In the genomic region with DNA sequence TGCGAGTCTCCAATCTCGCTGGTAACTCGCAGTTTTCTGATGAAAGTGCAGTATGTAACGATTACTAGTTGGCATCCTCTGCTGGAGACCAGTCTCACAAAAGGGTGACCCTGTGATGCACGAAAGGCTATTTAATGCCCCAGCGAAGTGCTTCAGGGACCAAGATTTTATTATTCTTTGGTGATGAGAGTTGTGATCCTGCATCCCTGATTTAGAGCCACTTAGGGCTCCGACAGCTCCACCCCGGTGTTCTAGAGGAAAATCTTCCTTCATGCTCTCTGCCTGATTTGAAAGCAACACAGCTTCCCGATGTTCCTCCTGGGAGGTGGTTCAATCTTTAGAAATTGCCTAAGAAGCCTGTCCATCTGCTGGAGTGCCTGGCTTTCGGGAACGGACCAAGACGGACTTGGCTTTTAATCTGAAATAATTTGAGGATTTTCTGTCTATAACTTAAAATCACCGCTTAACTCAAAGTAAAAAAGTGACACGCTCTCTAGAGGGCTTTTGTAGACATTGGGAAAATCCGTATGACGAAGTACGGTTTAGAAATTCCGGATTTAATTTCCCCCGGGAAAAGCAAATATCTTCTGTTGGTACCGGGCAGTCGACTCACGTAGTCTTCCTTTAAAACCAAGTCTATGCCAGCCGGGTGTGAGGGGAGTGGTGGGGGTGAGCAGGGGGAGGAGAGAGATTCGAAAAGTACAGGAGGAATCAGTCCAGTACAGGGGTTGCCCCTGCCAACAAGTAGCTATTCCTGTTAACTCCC, we compare ENCODE assay signal across 8 cellular contexts. TPM values are rescaled to one million over a fixed set of nuclear protein-coding genes. Genes with fewer than 3 reads are reported as not detected.
DNase-seq lines count a peak whose midpoint lies in the region; ATAC-seq and TF ChIP-seq lines count a peak whose summit lies in the region.

No MANE protein-coding gene starts in this region.

- no peaks in the 10 kb centered on the region for H3K9me2 ChIP-seq in OCI-LY1 (ENCODE audit: low read depth, low read length)

- peak overlapping the region; percentile 92 for H3K9ac ChIP-seq in OCI-LY1 (ENCODE audit: low read length)

- H3K79me2 ChIP-seq in OCI-LY1 (ENCODE audit: insufficient read depth, low read length) = peaks cover 9% of the 10 kb centered on the region

- no peak for TF ChIP-seq POLR2A in lower leg skin (IDR thresholded peaks at IDR 0.05)

- H3K4me3 ChIP-seq in OCI-LY1 (ENCODE audit: low read depth, low read length, poor library complexity, severe bottlenecking) = peak overlapping the region; percentile 78
- H3K4me3 ChIP-seq in lower leg skin (ENCODE audit: low read depth, poor library complexity, severe bottlenecking) = peak overlapping the region; percentile 55
- peak overlapping the region; percentile 88 for H3K4me3 ChIP-seq in thoracic aorta

- no peak; the same call in none of the 2 replicates for TF ChIP-seq CTCF in OCI-LY1 (IDR thresholded peaks at IDR 0.05; ENCODE audit: low read length)
- no peak for TF ChIP-seq CTCF in lower leg skin (IDR thresholded peaks at IDR 0.05)
- no peak for TF ChIP-seq CTCF in thoracic aorta (IDR thresholded peaks at IDR 0.05)

- H4K20me1 ChIP-seq in OCI-LY1 (ENCODE audit: insufficient read depth, low read length) = no peaks in the 10 kb centered on the region

- peaks cover 4% of the 10 kb centered on the region; the same call in 1 of the 2 replicates for H3F3A ChIP-seq in OCI-LY1 (ENCODE audit: insufficient read depth, low read length)

- DNase-seq in NCI-H82 (lab: John Stamatoyannopoulos, UW) (peak; percentile 62), NCI-H82 treated with DMSO at 0.1 percent for 48 hours (lab: John Stamatoyannopoulos, UW; ENCODE audit: unreplicated experiment) (no peak), lower leg skin (ENCODE audit: low spot score in 2 of 2) (no peak), thoracic aorta (ENCODE audit: low spot score) (no peak)

- peak overlapping the region; percentile 96 for H3K4me2 ChIP-seq in OCI-LY1 (ENCODE audit: low read length)

- H3K36me3 ChIP-seq in OCI-LY1 (ENCODE audit: insufficient read depth, low read length) (no peaks in the 10 kb centered on the region), thoracic aorta (no peaks in the 10 kb centered on the region)

- no peaks in the 10 kb centered on the region for H3K27me3 ChIP-seq in OCI-LY1 (ENCODE audit: insufficient read depth, low read length)
- no peaks in the 10 kb centered on the region for H3K27me3 ChIP-seq in thoracic aorta (replicated peaks; ENCODE audit: insufficient read depth)

- ATAC-seq in thoracic aorta (ENCODE audit: insufficient number of reproducible peaks, low FRiP score, low read depth) (peak; percentile 22), GM21528 (IDR thresholded peaks at IDR 0.05; ENCODE audit: low FRiP score, unreplicated experiment) (no peak), HG03045 (IDR thresholded peaks at IDR 0.05; ENCODE audit: unreplicated experiment) (no peak)

- intact Hi-C loops in lower leg skin (cut with DNase I; ENCODE audit: low total_unique reads) = no loop called here

- H3K27ac ChIP-seq in OCI-LY1 (ENCODE audit: low read depth, low read length, poor library complexity, severe bottlenecking) = peak overlapping the region; percentile 99
- peak overlapping the region; percentile 75 for H3K27ac ChIP-seq in cingulate gyrus (ENCODE audit: low read depth, low read length)
- peak overlapping the region; percentile 73 to 86 for H3K27ac ChIP-seq in thoracic aorta

- H3K9me3 ChIP-seq in OCI-LY1 (ENCODE audit: low read length) (no peaks in the 10 kb centered on the region), thoracic aorta (no peaks in the 10 kb centered on the region)

- peak overlapping the region; percentile 80; the same call in 1 of the 2 replicates for H2AFZ ChIP-seq in OCI-LY1 (ENCODE audit: low read length)

- WGBS in lower leg skin, 2 donors = 1 to 2% methylated on average over 24 of the region's 24 CpGs

- H3K4me1 ChIP-seq in OCI-LY1 (ENCODE audit: insufficient read depth, low read length, severe bottlenecking) = peaks cover 22% of the 10 kb centered on the region
- H3K4me1 ChIP-seq in thoracic aorta (ENCODE audit: control insufficient read depth in 1 of 2, low read depth in 2 of 2) = peaks cover 17 to 27% of the 10 kb centered on the region in 2 donors

RNA-seq across cellular contexts. Expression of a gene that starts 1.0 kb away (rescaled TPM):
- total RNA-seq in lower leg skin (10 to 100 TPM; 21.2 to 58.0 (median 31.1) TPM), thoracic aorta (100 to 1,000 TPM; 109 to 122 TPM)
